ENCODE assay signal across 8 cellular contexts in genomic region chr5:156824800-156825199, GRCh38. TPM values are rescaled to one million over a fixed set of nuclear protein-coding genes. Genes with fewer than 3 reads are reported as not detected.
DNase-seq lines count a peak whose midpoint lies in the region; ATAC-seq, FAIRE-seq and TF ChIP-seq lines count a peak whose summit lies in the region.

No MANE protein-coding gene starts in this region.

- TF ChIP-seq CTCF in AG09309 (IDR thresholded peaks at IDR 0.05; ENCODE audit: control insufficient read depth, insufficient read depth, low read depth, low read length, missing control alignments) (peak; percentile 62), KMS-11 (conservative IDR thresholded peaks at IDR 0.05; ENCODE audit: low read depth, low read length) (0 out of 2 replicates have a peak, but pooled peaks have one; percentile 17), HepG2 (CRISPR knock-in tag; IDR thresholded peaks at IDR 0.05) (peak; percentile 56)

- H3K36me3 ChIP-seq in KMS-11 (ENCODE audit: insufficient read depth), result no peaks in the 10 kb centered on the region
- H3K36me3 ChIP-seq in adipocyte (ENCODE audit: control insufficient read depth, insufficient read depth, low read length, severe bottlenecking), result no peaks in the 10 kb centered on the region
- no peaks in the 10 kb centered on the region for H3K36me3 ChIP-seq in HepG2 (replicated peaks in 1 of 2; ENCODE audit: control insufficient read depth in 1 of 2, insufficient read depth in 2 of 2, low read length in 2 of 2)

- 16% methylated on average over 2 of the region's 2 CpGs for WGBS in HepG2 (ENCODE audit: low lambda C conversion rate)

- H3K9me3 ChIP-seq in adipocyte (ENCODE audit: control insufficient read depth, low read length), result no peaks in the 10 kb centered on the region
- no peaks in the 10 kb centered on the region for H3K9me3 ChIP-seq in HepG2 (ENCODE audit: low read length)

- intact Hi-C loops in HepG2 (cut with micrococcal nuclease; ENCODE audit: unreplicated experiment), result loop anchor here (1.0 kb wide), 1 partner anchor 881 kb away; no protein-coding TSS in a partner anchor

- DNase-seq in AG09309 (ENCODE audit: low read depth), result peak; percentile 35
- peak; percentile 81 for DNase-seq in adipocyte (ENCODE audit: low read depth)
- peak; percentile 26 for DNase-seq in HepG2 (ENCODE audit: low spot score)
- no peak for DNase-seq in HPDE6-E6E7 (ENCODE audit: extremely low spot score)
- DNase-seq in HTR-8/SVneo (ENCODE audit: insufficient read length, low spot score), result no peak
- no peak for DNase-seq in EL

- H3K4me3 ChIP-seq in AG09309 (ENCODE audit: control insufficient read depth, low read depth, low read length) (no peak overlapping the region), KMS-11 (IDR thresholded peaks at IDR 0.05; ENCODE audit: insufficient read depth, low read depth, low read length) (no peak overlapping the region), adipocyte (ENCODE audit: low read length) (no peak overlapping the region), HepG2 (replicated peaks in 1 of 3; ENCODE audit: insufficient read depth in 1 of 3, low read depth in 2 of 3, low read length in 3 of 3) (no peak overlapping the region)

- TF ChIP-seq POLR2A in HepG2 (IDR thresholded peaks at IDR 0.05; ENCODE audit: insufficient read depth in 1 of 2, low read depth in 2 of 2, low read length in 2 of 2), result no peak

- H3K9ac ChIP-seq in KMS-11 (no peak overlapping the region), adipocyte (ENCODE audit: low read length) (no peak overlapping the region), HepG2 (ENCODE audit: insufficient read depth, low read depth, low read length) (no peak overlapping the region)

- POLR2A ChIA-PET in HepG2 (lab: Yijun Ruan, JAX), result no interaction called here

- no TSS peak for BruUV-seq in HepG2 (replicated peaks; lab: Mats Ljungman, UMichigan)

- ATAC-seq in HepG2 (peak; percentile 50; the same call in 2 of the 3 replicates), HG02938 (IDR thresholded peaks at IDR 0.05; ENCODE audit: unreplicated experiment) (no peak)

- H3K79me2 ChIP-seq in KMS-11 (ENCODE audit: insufficient read depth, low read depth) (no peaks in the 10 kb centered on the region), HepG2 (ENCODE audit: insufficient read depth, low read length) (no peaks in the 10 kb centered on the region)

- FAIRE-seq in HepG2 (lab: Jason Lieb, UNC) (peak; percentile 55), HTR-8/SVneo (lab: Jason Lieb, UNC) (no peak)

- H3K4me2 ChIP-seq in KMS-11, result no peak overlapping the region
- H3K4me2 ChIP-seq in HepG2 (ENCODE audit: low read depth, low read length), result no peak overlapping the region

- no peaks in the 10 kb centered on the region for H3K4me1 ChIP-seq in KMS-11 (ENCODE audit: low read depth, poor library complexity, severe bottlenecking)
- H3K4me1 ChIP-seq in adipocyte (ENCODE audit: control insufficient read depth, insufficient read depth, low read length), result no peaks in the 10 kb centered on the region
- H3K4me1 ChIP-seq in HepG2 (ENCODE audit: insufficient read depth, low read length), result no peaks in the 10 kb centered on the region

- CTCF ChIA-PET in HepG2 (lab: Yijun Ruan, JAX; ENCODE audit: low intra/inter-chr PET ratio, low total read pairs), result interaction anchor here (0.9 kb wide), 1 partner anchor 1685 kb away, joined by 3 read pairs; no protein-coding TSS in a partner anchor

- no peak overlapping the region for H3K27ac ChIP-seq in KMS-11
- no peak overlapping the region for H3K27ac ChIP-seq in HepG2 (ENCODE audit: extremely low read length, insufficient read depth, low read length)

- TF ChIP-seq RAD21 in HepG2 (CRISPR knock-in tag; IDR thresholded peaks at IDR 0.05), result no peak

- no peak overlapping the region for H2AFZ ChIP-seq in KMS-11 (ENCODE audit: low read depth)
- no peak overlapping the region for H2AFZ ChIP-seq in HepG2 (ENCODE audit: low read length)

- TF ChIP-seq EP300 in HepG2 (IDR thresholded peaks at IDR 0.05; ENCODE audit: low read depth in 2 of 2, low read length in 2 of 2) (no peak), HepG2 (CRISPR knock-in tag; IDR thresholded peaks at IDR 0.05; ENCODE audit: borderline replicate concordance) (no peak)

- in situ Hi-C loops in HepG2 (cut with HindIII; ENCODE audit: extremely low pct_ligation_motif_present, low pct_unique_long_range_greater_than_20kb), result loop anchor here (10.0 to 25.0 kb wide), 2 partner anchors 313 to 880 kb away; partner anchors contain the start of gene MED7

- H3K27me3 ChIP-seq in KMS-11 (ENCODE audit: insufficient read depth, low read depth) (no peaks in the 10 kb centered on the region), adipocyte (replicated peaks; ENCODE audit: control insufficient read depth, insufficient read depth, low read length) (no peaks in the 10 kb centered on the region), HepG2 (ENCODE audit: control insufficient read depth in 1 of 2, insufficient read depth in 2 of 2, low read length in 2 of 2) (no peaks in the 10 kb centered on the region; a peak in 1 of 5 replicates)

- no peaks in the 10 kb centered on the region for H4K20me1 ChIP-seq in KMS-11 (ENCODE audit: insufficient read depth)
- H4K20me1 ChIP-seq in HepG2 (ENCODE audit: insufficient read depth, low read length), result no peaks in the 10 kb centered on the region

TF ChIP-seq in HepG2, 621 proteins besides CTCF, POLR2A, EP300 and RAD21:
- no peak for TF ChIP-seq ARNTL (CRISPR knock-in tag; IDR thresholded peaks at IDR 0.05)
- TF ChIP-seq BATF2 (CRISPR knock-in tag; IDR thresholded peaks at IDR 0.05), result no peak
- TF ChIP-seq MIER2 (CRISPR knock-in tag; IDR thresholded peaks at IDR 0.05), result no peak
- no peak for TF ChIP-seq NCOR1 (IDR thresholded peaks at IDR 0.05; ENCODE audit: borderline replicate concordance, low read length)
- peak; percentile 33; the same call in 1 of the 2 replicates for TF ChIP-seq SMC3 (IDR thresholded peaks at IDR 0.05; ENCODE audit: low read length)
- 0 out of 2 replicates have a peak, but pooled peaks have one; percentile 7 for TF ChIP-seq MAFF (IDR thresholded peaks at IDR 0.05; ENCODE audit: low read depth, low read length)
- peak; percentile 74 for TF ChIP-seq STAG1 (CRISPR knock-in tag; IDR thresholded peaks at IDR 0.05)
TF ChIP-seq in HepG2: peak in this region for 3.

RNA-seq across cellular contexts. Expression of gene PPP1R2B, which starts 25.3 kb away (rescaled TPM):
- 0.07 and 0.18 TPM in 2 replicates for total RNA-seq in HepG2 (2016; rRNA removed; fragmentation: Illumina TruSeq; extraction: Trizol)
- not detected in 2 replicates for total RNA-seq in HepG2 (2016; cell fraction: cytosol; rRNA removed; fragmentation: Illumina TruSeq; extraction: Trizol; ENCODE audit: low read depth)
- total RNA-seq in HepG2 (2016; cell fraction: insoluble cytoplasmic fraction; rRNA removed; fragmentation: Illumina TruSeq; extraction: Trizol), result 0.09 TPM in 1 of 2 replicates, not detected in the other
- not detected in 2 replicates for total RNA-seq in HepG2 (2016; cell fraction: membrane; rRNA removed; fragmentation: Illumina TruSeq; extraction: Trizol)
- not detected in 2 replicates for total RNA-seq in HepG2 (2016; cell fraction: nucleus; rRNA removed; fragmentation: Illumina TruSeq; extraction: Trizol)
- not detected in 2 replicates for polyA plus RNA-seq in HepG2 (2011; rRNA removed)
- not detected in 2 replicates for polyA plus RNA-seq in HepG2 (2011; cell fraction: cytosol; rRNA removed)
- polyA plus RNA-seq in HepG2 (2011; cell fraction: nucleus; rRNA removed), result not detected in 2 replicates
- not detected in 2 replicates for polyA plus RNA-seq in HepG2 (2012)
- not detected in 2 replicates for polyA plus RNA-seq in HepG2 (2016; cell fraction: cytosol; fragmentation: Illumina TruSeq; extraction: Trizol; ENCODE audit: low read depth)
- not detected in 2 replicates for polyA plus RNA-seq in HepG2 (2016; cell fraction: insoluble cytoplasmic fraction; fragmentation: Illumina TruSeq; extraction: Trizol; ENCODE audit: low read depth)
- polyA plus RNA-seq in HepG2 (2016; cell fraction: membrane; fragmentation: Illumina TruSeq; extraction: Trizol; ENCODE audit: low read depth), result not detected in 2 replicates
- not detected in 2 replicates for polyA plus RNA-seq in HepG2 (2016; cell fraction: nucleus; fragmentation: Illumina TruSeq; extraction: Trizol; ENCODE audit: insufficient read depth, low read depth)
- polyA minus RNA-seq in HepG2 (2011; rRNA and poly(A)+ RNA removed; ENCODE audit: low replicate concordance), result not detected in 2 replicates
- not detected in 2 replicates for polyA minus RNA-seq in HepG2 (2011; cell fraction: cytosol; rRNA and poly(A)+ RNA removed)
- polyA minus RNA-seq in HepG2 (2011; cell fraction: nucleus; rRNA and poly(A)+ RNA removed), result not detected in 2 replicates

Comparison
In these comparisons a context has a peak if more than half of its experiments do, and no peak if none do; other contexts are left out.
1. DNase-seq: peak in AG09309 (single experiment), adipocyte (single experiment) and HepG2 (single experiment); none in HPDE6-E6E7 (single experiment), HTR-8/SVneo (single experiment) and EL (single experiment).
2. Peak in every context shown above with its lines, with median percentiles within 50 percentile points of each other: CTCF ChIP-seq.